Comparison of ENCODE assay signal across 29 cellular contexts in the genomic region with DNA sequence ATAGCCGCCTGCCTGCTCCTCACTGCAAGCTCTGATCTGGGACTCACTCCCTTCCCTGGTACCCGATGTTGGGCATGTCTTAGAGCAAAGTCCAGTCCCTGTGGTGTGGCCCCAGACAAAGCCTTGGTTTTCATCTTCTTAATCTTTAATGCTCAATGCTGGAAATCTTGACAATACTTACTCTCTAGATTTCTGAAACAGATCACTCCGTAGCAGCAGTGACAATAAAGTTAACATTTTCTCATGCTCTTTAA.
"Had no signal": no experiment of that assay in that cellular context is flagged by ENCODE, and none has a peak within 500 bp of the region (broad histone marks: within the 10 kb centered on the region; RNA-seq: fewer than 3 reads in every experiment).

No MANE protein-coding gene starts in this region.

- H3K36me3 ChIP-seq: adrenal gland, cardiac muscle cell, esophagus squamous epithelium, gastroesophageal sphincter, heart right ventricle had no signal

- H3K27me3 Mint-ChIP-seq: activated CD4-positive, alpha-beta memory T cell treated with anti-CD3 and anti-CD28 coated beads for 36 hours; activated CD4-positive, alpha-beta T cell treated with anti-CD3 and anti-CD28 coated beads for 36 hours; activated CD4-positive, alpha-beta T cell treated with anti-CD3 and anti-CD28 coated beads, Interleukin-2, amount 10 ng/mL, durations not matched to agents 24 days and 14 days; activated naive CD8-positive, alpha-beta T cell; activated naive CD8-positive, alpha-beta T cell treated with anti-CD3 and anti-CD28 coated beads, Interleukin-2, amount 50 U/mL, for 24 hours; activated T-helper 17 cell treated with anti-CD3 and anti-CD28 coated beads, Interleukin-2, amount 50 U/mL, for 72 hours; central memory CD8-positive, alpha-beta T cell had no signal

- H3K27ac ChIP-seq: adrenal gland, body of pancreas, cardiac muscle cell, epithelial cell of prostate, esophagus squamous epithelium, gastroesophageal sphincter, heart right ventricle had no signal

- H3K9me3 Mint-ChIP-seq: activated naive CD8-positive, alpha-beta T cell treated with anti-CD3 and anti-CD28 coated beads, Interleukin-2, amount 50 U/mL, for 24 hours; activated T-cell treated with anti-CD3 and anti-CD28 coated beads, Interleukin-2, amount 50 U/mL, for 4 hours had no signal

- H3K9me3 ChIP-seq: adrenal gland, body of pancreas, esophagus squamous epithelium, gastroesophageal sphincter had no signal

- H3K4me3 ChIP-seq: adrenal gland, body of pancreas, cardiac muscle cell, esophagus squamous epithelium, gastroesophageal sphincter, heart right ventricle had no signal

- H3K36me3 Mint-ChIP-seq: activated CD4-positive, alpha-beta memory T cell treated with anti-CD3 and anti-CD28 coated beads for 36 hours; activated naive CD8-positive, alpha-beta T cell had no signal

- H3K4me1 Mint-ChIP-seq: activated CD4-positive, alpha-beta T cell treated with anti-CD3 and anti-CD28 coated beads for 36 hours; activated CD4-positive, alpha-beta T cell treated with anti-CD3 and anti-CD28 coated beads, Interleukin-2, amount 10 ng/mL, durations not matched to agents 24 days and 14 days; activated naive CD8-positive, alpha-beta T cell treated with anti-CD3 and anti-CD28 coated beads, Interleukin-2, amount 50 U/mL, for 24 hours; activated T-helper 17 cell treated with anti-CD3 and anti-CD28 coated beads, Interleukin-2, amount 50 U/mL, for 72 hours; central memory CD8-positive, alpha-beta T cell had no signal

- H3K4me3 Mint-ChIP-seq: activated CD4-positive, alpha-beta memory T cell treated with anti-CD3 and anti-CD28 coated beads for 36 hours; activated CD4-positive, alpha-beta T cell treated with anti-CD3 and anti-CD28 coated beads for 36 hours; activated CD4-positive, alpha-beta T cell treated with anti-CD3 and anti-CD28 coated beads, Interleukin-2, amount 10 ng/mL, durations not matched to agents 24 days and 14 days; activated CD8-positive, alpha-beta T cell treated with anti-CD3 and anti-CD28 coated beads, Interleukin-2, amount 10 ng/mL, durations not matched to agents 7 days and 5 days; activated naive CD8-positive, alpha-beta T cell; activated naive CD8-positive, alpha-beta T cell treated with anti-CD3 and anti-CD28 coated beads, Interleukin-2, amount 50 U/mL, for 24 hours; activated T-cell treated with anti-CD3 and anti-CD28 coated beads, Interleukin-2, amount 50 U/mL, for 4 hours; activated T-helper 17 cell treated with anti-CD3 and anti-CD28 coated beads, Interleukin-2, amount 50 U/mL, for 72 hours; central memory CD8-positive, alpha-beta T cell had no signal

- H3K4me1 ChIP-seq: adrenal gland, body of pancreas, gastroesophageal sphincter, heart right ventricle had no signal

- DNase-seq: activated CD4-positive, alpha-beta memory T cell treated with anti-CD3 and anti-CD28 coated beads for 36 hours; activated CD4-positive, alpha-beta T cell treated with anti-CD3 and anti-CD28 coated beads for 36 hours; activated CD4-positive, alpha-beta T cell treated with anti-CD3 and anti-CD28 coated beads, Interleukin-2, amount 10 ng/mL, durations not matched to agents 24 days and 14 days; activated CD4-positive, CD25-positive, alpha-beta regulatory T cell; activated CD4-positive, CD25-positive, alpha-beta regulatory T cell treated with anti-CD3 and anti-CD28 coated beads, Interleukin-2, amount 50 U/mL, for 72 hours; activated CD8-positive, alpha-beta T cell treated with anti-CD3 and anti-CD28 coated beads, Interleukin-2, amount 10 ng/mL, durations not matched to agents 7 days and 5 days; activated effector memory CD4-positive, alpha-beta T cell treated with Interleukin-2 at 50 U/mL for 16 hours; activated gamma-delta T cell treated with Interleukin-2 at 50 U/mL for 16 hours; activated naive CD4-positive, alpha-beta T cell treated with anti-CD3 and anti-CD28 coated beads, Interleukin-2, amount 50 U/mL, for 16 hours; activated naive CD4-positive, alpha-beta T cell treated with Interleukin-2 at 50 U/mL for 16 hours; activated naive CD8-positive, alpha-beta T cell treated with anti-CD3 and anti-CD28 coated beads, Interleukin-2, amount 50 U/mL, for 24 hours; activated T-cell treated with anti-CD3 and anti-CD28 coated beads, Interleukin-2, amount 50 U/mL, for 4 hours; adrenal gland; amygdala; aorta; body of pancreas; cortex of kidney; dermis blood vessel endothelial cell; effector CD8-positive, alpha-beta T cell; esophagus squamous epithelium; foreskin melanocyte; heart right ventricle; T-helper 2 cell had no signal

- ATAC-seq: activated CD4-positive, alpha-beta T cell treated with anti-CD3 and anti-CD28 coated beads for 36 hours; activated CD8-positive, alpha-beta T cell treated with anti-CD3 and anti-CD28 coated beads, Interleukin-2, amount 10 ng/mL, durations not matched to agents 7 days and 5 days; activated naive CD8-positive, alpha-beta T cell treated with anti-CD3 and anti-CD28 coated beads, Interleukin-2, amount 50 U/mL, for 24 hours; activated T-cell treated with anti-CD3 and anti-CD28 coated beads, Interleukin-2, amount 50 U/mL, for 4 hours; activated T-helper 17 cell treated with anti-CD3 and anti-CD28 coated beads, Interleukin-2, amount 50 U/mL, for 72 hours; body of pancreas; gastroesophageal sphincter; heart right ventricle had no signal

- H3K27ac Mint-ChIP-seq: activated CD4-positive, alpha-beta memory T cell treated with anti-CD3 and anti-CD28 coated beads for 36 hours; activated CD4-positive, alpha-beta T cell treated with anti-CD3 and anti-CD28 coated beads for 36 hours; activated CD4-positive, alpha-beta T cell treated with anti-CD3 and anti-CD28 coated beads, Interleukin-2, amount 10 ng/mL, durations not matched to agents 24 days and 14 days; activated CD8-positive, alpha-beta T cell treated with anti-CD3 and anti-CD28 coated beads, Interleukin-2, amount 10 ng/mL, durations not matched to agents 7 days and 5 days; activated naive CD8-positive, alpha-beta T cell; activated naive CD8-positive, alpha-beta T cell treated with anti-CD3 and anti-CD28 coated beads, Interleukin-2, amount 50 U/mL, for 24 hours; activated T-helper 17 cell treated with anti-CD3 and anti-CD28 coated beads, Interleukin-2, amount 50 U/mL, for 72 hours had no signal

- H3K27me3 ChIP-seq: adrenal gland, body of pancreas, cardiac muscle cell, esophagus squamous epithelium, gastroesophageal sphincter, heart right ventricle had no signal
